ENCODE assay signal across 8 cellular contexts in the genomic region with DNA sequence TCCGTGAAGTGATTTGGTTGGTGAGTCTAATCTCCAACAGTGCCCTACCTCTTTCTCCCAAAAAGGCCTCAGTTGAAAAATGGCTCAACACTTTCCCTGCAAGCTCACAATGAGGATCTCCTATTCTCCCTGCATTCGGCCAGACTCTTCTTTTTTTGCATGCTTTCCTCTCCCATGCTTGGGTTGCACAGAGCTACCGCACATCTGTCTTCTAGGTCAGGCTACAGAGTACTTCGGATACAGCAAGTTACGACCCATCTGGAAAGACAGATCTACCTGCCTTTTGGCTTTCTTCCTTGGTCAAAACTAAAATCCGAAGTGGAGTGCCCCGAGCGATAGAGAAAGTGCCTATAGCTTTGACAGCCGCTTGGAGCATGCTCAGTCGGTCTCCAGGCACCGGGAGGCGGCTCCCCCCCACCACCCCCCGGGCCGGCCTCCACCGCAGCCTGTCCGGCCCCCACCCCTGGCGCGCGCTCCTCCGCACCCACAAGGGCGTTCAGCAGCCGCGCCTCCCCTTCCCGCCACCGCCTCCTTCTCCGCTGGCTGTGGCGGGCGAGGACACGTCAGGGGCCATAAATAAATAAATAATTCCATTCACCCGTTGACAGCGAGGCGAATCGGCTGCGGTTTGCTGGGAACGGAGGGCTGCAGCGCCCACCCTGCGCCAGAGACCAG. TPM values are rescaled to one million over a fixed set of nuclear protein-coding genes. Genes with fewer than 3 reads are reported as not detected.
DNase-seq lines count a peak whose midpoint lies in the region; TF ChIP-seq lines count a peak whose summit lies in the region.

A gene with protein sequence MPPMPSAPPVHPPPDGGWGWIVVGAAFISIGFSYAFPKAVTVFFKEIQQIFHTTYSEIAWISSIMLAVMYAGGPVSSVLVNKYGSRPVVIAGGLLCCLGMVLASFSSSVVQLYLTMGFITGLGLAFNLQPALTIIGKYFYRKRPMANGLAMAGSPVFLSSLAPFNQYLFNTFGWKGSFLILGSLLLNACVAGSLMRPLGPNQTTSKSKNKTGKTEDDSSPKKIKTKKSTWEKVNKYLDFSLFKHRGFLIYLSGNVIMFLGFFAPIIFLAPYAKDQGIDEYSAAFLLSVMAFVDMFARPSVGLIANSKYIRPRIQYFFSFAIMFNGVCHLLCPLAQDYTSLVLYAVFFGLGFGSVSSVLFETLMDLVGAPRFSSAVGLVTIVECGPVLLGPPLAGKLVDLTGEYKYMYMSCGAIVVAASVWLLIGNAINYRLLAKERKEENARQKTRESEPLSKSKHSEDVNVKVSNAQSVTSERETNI (plus strand): TSS at position 473 of the 675 bp plus-strand sequence. CDS start 108,773 bp downstream, outside the sequence.

- H3K36me3 Mint-ChIP-seq in nephron progenitor cell (ENCODE audit: low read depth): no peaks in the 10 kb centered on the region
- H3K36me3 Mint-ChIP-seq in stimulated activated naive CD8-positive, alpha-beta T cell treated with anti-CD3 and anti-CD28 coated beads, Interleukin-15, Interleukin-2, amounts not matched to agents 100 ng/mL and 50 ng/mL, for 24 hours (ENCODE audit: low read depth): peaks cover 30% of the 10 kb centered on the region

- TF ChIP-seq CTCF in nephron progenitor cell (IDR thresholded peaks at IDR 0.05): no peak

- H3K27ac Mint-ChIP-seq in nephron progenitor cell: peak within 1 kb of the TSS; percentile 62
- peak within 1 kb of the TSS; percentile 99 for H3K27ac Mint-ChIP-seq in stimulated activated naive CD8-positive, alpha-beta T cell treated with anti-CD3 and anti-CD28 coated beads, Interleukin-15, Interleukin-2, amounts not matched to agents 100 ng/mL and 50 ng/mL, for 24 hours

- H3K9me3 Mint-ChIP-seq in nephron progenitor cell: no peaks in the 10 kb centered on the region
- no peaks in the 10 kb centered on the region for H3K9me3 Mint-ChIP-seq in stimulated activated naive CD8-positive, alpha-beta T cell treated with anti-CD3 and anti-CD28 coated beads, Interleukin-15, Interleukin-2, amounts not matched to agents 100 ng/mL and 50 ng/mL, for 24 hours

- peak within 1 kb of the TSS; percentile 95 for H3K4me3 Mint-ChIP-seq in nephron progenitor cell
- H3K4me3 Mint-ChIP-seq in stimulated activated naive CD8-positive, alpha-beta T cell treated with anti-CD3 and anti-CD28 coated beads, Interleukin-15, Interleukin-2, amounts not matched to agents 100 ng/mL and 50 ng/mL, for 24 hours: peak within 1 kb of the TSS; percentile 95

- DNase-seq in Daoy (ENCODE audit: low read depth) (peak; percentile 64), GOT3 (lab: John Stamatoyannopoulos, UW) (peak; percentile 99), LHCN-M2 (ENCODE audit: low read depth) (peak; percentile 80), SHP77 (lab: John Stamatoyannopoulos, UW) (peak; percentile 88 to 91), fibroblast of the conjunctiva (ENCODE audit: low read depth) (peak; percentile 89), nephron progenitor cell (peak; percentile 86)
- peak; percentile 80 for DNase-seq in activated effector memory CD4-positive, alpha-beta T cell treated with Interleukin-2 at 50 U/mL for 16 hours

- peaks cover 41% of the 10 kb centered on the region for H3K4me1 Mint-ChIP-seq in nephron progenitor cell
- H3K4me1 Mint-ChIP-seq in stimulated activated naive CD8-positive, alpha-beta T cell treated with anti-CD3 and anti-CD28 coated beads, Interleukin-15, Interleukin-2, amounts not matched to agents 100 ng/mL and 50 ng/mL, for 24 hours (ENCODE audit: low read depth): peaks cover 58% of the 10 kb centered on the region

- peaks cover 9% of the 10 kb centered on the region for H3K27me3 Mint-ChIP-seq in nephron progenitor cell (ENCODE audit: low read depth, poor library complexity)
- H3K27me3 Mint-ChIP-seq in stimulated activated naive CD8-positive, alpha-beta T cell treated with anti-CD3 and anti-CD28 coated beads, Interleukin-15, Interleukin-2, amounts not matched to agents 100 ng/mL and 50 ng/mL, for 24 hours: no peaks in the 10 kb centered on the region

RNA-seq across cellular contexts. Expression of the gene that starts here (rescaled TPM):
- 0.18 and 0.57 TPM in 2 replicates for total RNA-seq in Daoy (2014; rRNA removed; shearing (Covaris generic))
- total RNA-seq in LHCN-M2 (2014; rRNA removed): 10.6 and 15.9 TPM in 2 replicates
- 3.3 TPM for polyA plus RNA-seq in LHCN-M2 (2012)

Comparison
In these comparisons a context has a peak if more than half of its experiments do, and no peak if none do; other contexts are left out.
1. Peak in every context shown above with its lines: DNase-seq.
2. Peak in DNase-seq in Daoy; RNA of the gene not detected or under 1 TPM.